Comparison of ENCODE assay signal across 8 cellular contexts in genomic region chr16:57091990-57092785, GRCh38. TPM values are rescaled to one million over a fixed set of nuclear protein-coding genes. Genes with fewer than 3 reads are reported as not detected.
A peak's percentile ranks its signal among the peaks of the same experiment; 100 is the strongest.
DNase-seq lines count a peak whose midpoint lies in the region; ATAC-seq and TF ChIP-seq lines count a peak whose summit lies in the region.

TSS of gene CPNE2 (plus strand) at chr16:57092583. CDS start at chr16:57110743, 18,160 bp downstream.

- intact Hi-C loops in activated CD4-positive, alpha-beta T cell treated with anti-CD3 and anti-CD28 coated beads for 36 hours (cut with DNase I, micrococcal nuclease): loop anchor here (1.0 to 5.0 kb wide), 3 partner anchors 60 to 94 kb away; partner anchors contain the start of genes PSME3IP1 (in 1 of the 2) and RSPRY1 (in 1 of the 2)
- intact Hi-C loops in breast epithelium (cut with DNase I; ENCODE audit: low total_unique reads): no loop called here

- peak; percentile 55 for ATAC-seq in activated CD4-positive, alpha-beta T cell treated with anti-CD3 and anti-CD28 coated beads for 36 hours
- peak; percentile 65 for ATAC-seq in HG03280 (IDR thresholded peaks at IDR 0.05; ENCODE audit: unreplicated experiment)
- peak; percentile 58 for ATAC-seq in RWPE2 (ENCODE audit: low read depth)

- H3K4me3 ChIP-seq in RWPE2 (ENCODE audit: severe bottlenecking): peak within 1 kb of the TSS; percentile 90
- peak within 1 kb of the TSS; percentile 79 to 86 (median 84) for H3K4me3 ChIP-seq in breast epithelium
- H3K4me3 ChIP-seq in iPS-20b (ENCODE audit: low read length): peak within 1 kb of the TSS; percentile 86

- peak within 1 kb of the TSS; percentile 64; the same call in 1 of the 2 replicates for H3K9ac ChIP-seq in iPS-20b (ENCODE audit: low read depth, low read length)

- no peaks in the 10 kb centered on the region for H3K9me3 ChIP-seq in RWPE2 (ENCODE audit: severe bottlenecking)
- no peaks in the 10 kb centered on the region for H3K9me3 ChIP-seq in breast epithelium
- no peaks in the 10 kb centered on the region for H3K9me3 ChIP-seq in iPS-20b (ENCODE audit: insufficient read depth, low read depth, low read length)

- peaks cover 14% of the 10 kb centered on the region for H3K27me3 Mint-ChIP-seq in activated CD4-positive, alpha-beta T cell treated with anti-CD3 and anti-CD28 coated beads for 36 hours

- no peak for TF ChIP-seq POLR2A in breast epithelium (IDR thresholded peaks at IDR 0.05)

- H3K4me1 Mint-ChIP-seq in activated CD4-positive, alpha-beta T cell treated with anti-CD3 and anti-CD28 coated beads for 36 hours: peaks cover 5% of the 10 kb centered on the region

- CTCF ChIA-PET in activated CD4-positive, alpha-beta T cell treated with anti-CD3 and anti-CD28 coated beads for 36 hours (lab: Charles Lee): interaction anchor here (0.6 to 3.5 kb wide), 18 partner anchors 7 to 1397 kb away, joined by 3 to 20 read pairs (median 4); no protein-coding TSS in a partner anchor

- no peaks in the 10 kb centered on the region for H3K36me3 ChIP-seq in RWPE2 (ENCODE audit: low read depth)
- no peaks in the 10 kb centered on the region for H3K36me3 ChIP-seq in breast epithelium
- H3K36me3 ChIP-seq in iPS-20b (ENCODE audit: insufficient read depth, low read depth, low read length): no peaks in the 10 kb centered on the region

- peak; percentile 56 for DNase-seq in activated CD4-positive, alpha-beta T cell treated with anti-CD3 and anti-CD28 coated beads for 36 hours
- DNase-seq in activated CD4-positive, alpha-beta T cell treated with anti-CD3 and anti-CD28 coated beads, Interleukin-2, amount 50 U/mL, for 4 hours: no peak
- DNase-seq in RWPE2 (ENCODE audit: low spot score) (no peak), breast epithelium (ENCODE audit: low spot score in 2 of 2) (peak in 1 of 2 donors; percentile 39), retina (peak; percentile 77), NCI-H187 treated with DMSO at 0.1 percent for 48 hours (lab: John Stamatoyannopoulos, UW) (no peak)

- TF ChIP-seq CTCF in RWPE2 (IDR thresholded peaks at IDR 0.05; ENCODE audit: poor library complexity, severe bottlenecking) (no peak), breast epithelium (IDR thresholded peaks at IDR 0.05) (no peak)

- H3K4me1 ChIP-seq in RWPE2 (ENCODE audit: insufficient read depth, poor library complexity, severe bottlenecking) (no peaks in the 10 kb centered on the region), breast epithelium (peaks cover 7% of the 10 kb centered on the region in 2 donors), iPS-20b (ENCODE audit: insufficient read depth, low read length) (peaks cover 3% of the 10 kb centered on the region; the same call in 1 of the 2 replicates)

- no peaks in the 10 kb centered on the region for H3K27me3 ChIP-seq in RWPE2 (ENCODE audit: insufficient read depth, poor library complexity, severe bottlenecking)
- H3K27me3 ChIP-seq in breast epithelium: no peaks in the 10 kb centered on the region
- H3K27me3 ChIP-seq in iPS-20b (ENCODE audit: insufficient read depth, low read length): peaks cover 39% of the 10 kb centered on the region

- peak within 1 kb of the TSS; percentile 59 for H3K27ac ChIP-seq in RWPE2 (ENCODE audit: poor library complexity, severe bottlenecking)
- H3K27ac ChIP-seq in breast epithelium: peak within 1 kb of the TSS; percentile 76 to 85
- H3K27ac ChIP-seq in iPS-20b (ENCODE audit: low read length): no peak within 1 kb of the TSS

- H3K9me3 Mint-ChIP-seq in activated CD4-positive, alpha-beta T cell treated with anti-CD3 and anti-CD28 coated beads for 36 hours (ENCODE audit: low read depth): no peaks in the 10 kb centered on the region

- POLR2A ChIA-PET in activated CD4-positive, alpha-beta T cell treated with anti-CD3 and anti-CD28 coated beads for 36 hours (lab: Charles Lee): no interaction called here

- peak within 1 kb of the TSS; percentile 68 for H3K4me3 Mint-ChIP-seq in activated CD4-positive, alpha-beta T cell treated with anti-CD3 and anti-CD28 coated beads for 36 hours

- no peak within 1 kb of the TSS for H3K27ac Mint-ChIP-seq in activated CD4-positive, alpha-beta T cell treated with anti-CD3 and anti-CD28 coated beads for 36 hours

- H3K36me3 Mint-ChIP-seq in activated CD4-positive, alpha-beta T cell treated with anti-CD3 and anti-CD28 coated beads for 36 hours (ENCODE audit: low read depth): no peaks in the 10 kb centered on the region

RNA-seq across cellular contexts. Expression of gene CPNE2, which starts in this region (rescaled TPM):
- total RNA-seq in activated CD4-positive, alpha-beta T cell treated with anti-CD3 and anti-CD28 coated beads for 36 hours: 1 to 10 TPM; 4.9 to 7.3 TPM
- 10 to 100 TPM; 13.9 to 56.5 (median 26.5) TPM for total RNA-seq in breast epithelium

Comparison
In these comparisons a context has a peak if more than half of its experiments do, and no peak if none do; other contexts are left out.
1. DNase-seq: peak in activated CD4-positive, alpha-beta T cell treated with anti-CD3 and anti-CD28 coated beads for 36 hours (single experiment) and retina (single experiment); none in activated CD4-positive, alpha-beta T cell treated with anti-CD3 and anti-CD28 coated beads, Interleukin-2, amount 50 U/mL, for 4 hours (0 of 2), RWPE2 (single experiment) and NCI-H187 treated with DMSO at 0.1 percent for 48 hours (single experiment).
2. Peak in every context shown above with its lines, with median percentiles within 50 percentile points of each other: ATAC-seq and H3K4me3 ChIP-seq.